In the genomic region with DNA sequence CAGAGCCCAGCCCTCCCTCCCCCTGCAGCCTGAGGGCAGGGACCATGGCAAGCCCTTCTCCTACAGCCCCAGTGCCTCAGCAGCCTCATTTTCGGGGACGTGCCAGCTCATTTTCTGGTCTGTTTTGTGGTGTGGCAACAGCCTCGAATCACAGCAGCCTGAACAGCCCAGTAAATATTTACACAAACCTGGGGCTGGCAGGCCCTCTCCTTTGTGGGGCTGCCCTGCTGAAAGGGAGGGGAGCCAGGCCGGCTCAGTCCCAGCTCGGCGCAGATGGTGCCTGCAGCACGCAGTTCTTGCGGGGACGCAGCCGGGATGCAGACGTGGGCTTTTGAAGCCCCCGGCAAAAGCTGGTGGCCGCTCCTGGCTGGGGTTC, we compare ENCODE assay signal across 16 cellular contexts.
A peak's percentile ranks its signal among the peaks of the same experiment; 100 is the strongest.
DNase-seq lines count a peak whose midpoint lies in the region; ATAC-seq and TF ChIP-seq lines count a peak whose summit lies in the region.
"Had no signal": no experiment of that assay in that cellular context is flagged by ENCODE, and none has a peak within 500 bp of the region (broad histone marks: within the 10 kb centered on the region; RNA-seq: fewer than 3 reads in every experiment).

No MANE protein-coding gene starts in this region.

- no peak overlapping the region for H3K4me3 ChIP-seq in Peyer's patch
- H3K4me3 ChIP-seq in liver (ENCODE audit: low read depth in 1 of 3, low read length in 3 of 3): no peak overlapping the region
- H3K4me3 ChIP-seq: BLaER1, psoas muscle, SK-N-MC, thoracic aorta had no signal

- intact Hi-C loops in natural killer cell (cut with micrococcal nuclease): no loop called here
- intact Hi-C loops in activated naive CD4-positive, alpha-beta T cell treated with anti-CD3 and anti-CD28 coated beads for 36 hours (cut with micrococcal nuclease): no loop called here

- H3K4me1 ChIP-seq in Peyer's patch: peaks cover 0 to 9% (median 0%) of the 10 kb centered on the region in 4 donors
- peaks cover 5 to 20% (median 12%) of the 10 kb centered on the region in 4 donors for H3K4me1 ChIP-seq in liver (ENCODE audit: control insufficient read depth in 4 of 4, insufficient read depth in 4 of 4, low read length in 3 of 4)
- H3K4me1 ChIP-seq: BLaER1 had no signal

- DNase-seq in natural killer cell (peak; percentile 11), Peyer's patch (peak in 2 of 3 donors; percentile 43 to 46)
- no peak for DNase-seq in natural killer cell treated with Interleukin-12 subunit alpha and Interleukin-12 subunit beta and Interleukin-15 and Interleukin-18, amount 100 ng/mL, for 72 hours (ENCODE audit: low spot score)
- DNase-seq in stimulated activated CD4-positive, alpha-beta T cell treated with anti-CD3 and anti-CD28 coated beads, Interleukin-4, amount 100 ng/mL, for 4 hours: no peak
- DNase-seq in activated naive CD4-positive, alpha-beta T cell treated with anti-CD3 and anti-CD28 coated beads for 36 hours: no peak
- DNase-seq in stimulated activated CD4-positive, alpha-beta T cell treated with anti-CD3 and anti-CD28 coated beads, Interleukin-4, amount 100 ng/mL, for 1 hour: no peak
- DNase-seq: activated CD4-positive, alpha-beta T cell treated with anti-CD3 and anti-CD28 coated beads, Interleukin-2, amount 50 U/mL, for 1 hour; mesendoderm; NCI-H2171; psoas muscle had no signal

- H3K9ac ChIP-seq in liver (ENCODE audit: low read depth in 1 of 2, low read length in 2 of 2): no peak overlapping the region
- H3K9ac ChIP-seq: BLaER1 had no signal

- peak; percentile 48 to 59 for TF ChIP-seq RAD21 in liver (IDR thresholded peaks at IDR 0.05)

- no peak for TF ChIP-seq CTCF in natural killer cell (IDR thresholded peaks at IDR 0.05)
- no peak for TF ChIP-seq CTCF in Peyer's patch (IDR thresholded peaks at IDR 0.05)
- no peak for TF ChIP-seq CTCF in liver (IDR thresholded peaks at IDR 0.05; ENCODE audit: low read depth, low read length, missing input control)

- H3K4me1 Mint-ChIP-seq in natural killer cell: peaks cover 10 to 27% of the 10 kb centered on the region in 2 donors
- H3K4me1 Mint-ChIP-seq in natural killer cell treated with Interleukin-12 subunit alpha and Interleukin-12 subunit beta and Interleukin-15 and Interleukin-18, amount 100 ng/mL, for 72 hours (ENCODE audit: low read depth in 2 of 2): peaks cover 4 to 13% of the 10 kb centered on the region in 2 donors
- H3K4me1 Mint-ChIP-seq in activated naive CD4-positive, alpha-beta T cell treated with anti-CD3 and anti-CD28 coated beads for 36 hours (ENCODE audit: low read depth): no peaks in the 10 kb centered on the region

- no peaks in the 10 kb centered on the region for H3K36me3 Mint-ChIP-seq in natural killer cell
- no peaks in the 10 kb centered on the region for H3K36me3 Mint-ChIP-seq in natural killer cell treated with Interleukin-12 subunit alpha and Interleukin-12 subunit beta and Interleukin-15 and Interleukin-18, amount 100 ng/mL, for 72 hours
- H3K36me3 Mint-ChIP-seq in activated naive CD4-positive, alpha-beta T cell treated with anti-CD3 and anti-CD28 coated beads for 36 hours (ENCODE audit: low read depth): no peaks in the 10 kb centered on the region

- H3K27ac ChIP-seq in Peyer's patch: no peak overlapping the region
- peak overlapping the region in 1 of 2 donors; percentile 21 for H3K27ac ChIP-seq in liver (ENCODE audit: low read depth in 1 of 2, low read length in 2 of 2)
- H3K27ac ChIP-seq: BLaER1, psoas muscle, SK-N-MC, thoracic aorta had no signal

- H3K27me3 Mint-ChIP-seq in natural killer cell (ENCODE audit: low read depth in 2 of 2): peaks cover 0 to 12% of the 10 kb centered on the region in 2 donors
- peaks cover 11 to 12% of the 10 kb centered on the region in 2 donors for H3K27me3 Mint-ChIP-seq in natural killer cell treated with Interleukin-12 subunit alpha and Interleukin-12 subunit beta and Interleukin-15 and Interleukin-18, amount 100 ng/mL, for 72 hours
- H3K27me3 Mint-ChIP-seq in activated naive CD4-positive, alpha-beta T cell treated with anti-CD3 and anti-CD28 coated beads for 36 hours (ENCODE audit: low read depth): no peaks in the 10 kb centered on the region

- H3K27me3 ChIP-seq in Peyer's patch (no peaks in the 10 kb centered on the region), liver (ENCODE audit: control insufficient read depth in 4 of 4, insufficient read depth in 4 of 4, low read length in 3 of 4) (no peaks in the 10 kb centered on the region)
- H3K27me3 ChIP-seq: BLaER1 had no signal

- WGBS in liver: 41% methylated on average over 13 of the region's 13 CpGs

- peaks cover 0 to 5% (median 2%) of the 10 kb centered on the region in 4 donors for H3K9me3 ChIP-seq in Peyer's patch
- peaks cover 0 to 8% (median 0%) of the 10 kb centered on the region in 4 donors for H3K9me3 ChIP-seq in liver (ENCODE audit: control insufficient read depth in 4 of 4, low read length in 3 of 4)
- H3K9me3 ChIP-seq: psoas muscle, thoracic aorta had no signal

- CTCF ChIA-PET in activated naive CD4-positive, alpha-beta T cell treated with anti-CD3 and anti-CD28 coated beads for 36 hours (lab: Charles Lee): no interaction called here

- no peak for TF ChIP-seq POLR2A in Peyer's patch (IDR thresholded peaks at IDR 0.05)

- no peak overlapping the region for H3K4me3 Mint-ChIP-seq in natural killer cell
- no peak overlapping the region for H3K4me3 Mint-ChIP-seq in natural killer cell treated with Interleukin-12 subunit alpha and Interleukin-12 subunit beta and Interleukin-15 and Interleukin-18, amount 100 ng/mL, for 72 hours
- H3K4me3 Mint-ChIP-seq in activated naive CD4-positive, alpha-beta T cell treated with anti-CD3 and anti-CD28 coated beads for 36 hours: no peak overlapping the region

- no peaks in the 10 kb centered on the region for H3K36me3 ChIP-seq in Peyer's patch
- no peaks in the 10 kb centered on the region for H3K36me3 ChIP-seq in liver (ENCODE audit: control insufficient read depth in 4 of 4, insufficient read depth in 3 of 4, low read depth in 1 of 4, low read length in 3 of 4)
- H3K36me3 ChIP-seq: BLaER1, thoracic aorta had no signal

- peaks cover 0 to 3% of the 10 kb centered on the region in 2 donors for H3K9me3 Mint-ChIP-seq in natural killer cell
- no peaks in the 10 kb centered on the region for H3K9me3 Mint-ChIP-seq in natural killer cell treated with Interleukin-12 subunit alpha and Interleukin-12 subunit beta and Interleukin-15 and Interleukin-18, amount 100 ng/mL, for 72 hours
- peaks cover 7% of the 10 kb centered on the region for H3K9me3 Mint-ChIP-seq in activated naive CD4-positive, alpha-beta T cell treated with anti-CD3 and anti-CD28 coated beads for 36 hours

- ATAC-seq in natural killer cell: no peak
- ATAC-seq in natural killer cell treated with Interleukin-12 subunit alpha and Interleukin-12 subunit beta and Interleukin-15 and Interleukin-18, amount 100 ng/mL, for 72 hours: no peak
- no peak for ATAC-seq in HG02970 (IDR thresholded peaks at IDR 0.05; ENCODE audit: low FRiP score, unreplicated experiment)
- ATAC-seq: activated naive CD4-positive, alpha-beta T cell treated with anti-CD3 and anti-CD28 coated beads, Interleukin-2, amount 50 U/mL, for 72 hours; psoas muscle had no signal

- no peak overlapping the region for H3K27ac Mint-ChIP-seq in natural killer cell
- H3K27ac Mint-ChIP-seq in natural killer cell treated with Interleukin-12 subunit alpha and Interleukin-12 subunit beta and Interleukin-15 and Interleukin-18, amount 100 ng/mL, for 72 hours: no peak overlapping the region
- H3K27ac Mint-ChIP-seq in activated naive CD4-positive, alpha-beta T cell treated with anti-CD3 and anti-CD28 coated beads for 36 hours: no peak overlapping the region

TF ChIP-seq in liver, 16 proteins besides CTCF, POLR2A, EP300 and RAD21 (continues in another document):
- peak; percentile 92 for TF ChIP-seq FOXA2 (IDR thresholded peaks at IDR 0.05)
- TF ChIP-seq EGR1 (IDR thresholded peaks at IDR 0.05; ENCODE audit: low read depth in 2 of 2): no peak
- TF ChIP-seq, protein P1, sequence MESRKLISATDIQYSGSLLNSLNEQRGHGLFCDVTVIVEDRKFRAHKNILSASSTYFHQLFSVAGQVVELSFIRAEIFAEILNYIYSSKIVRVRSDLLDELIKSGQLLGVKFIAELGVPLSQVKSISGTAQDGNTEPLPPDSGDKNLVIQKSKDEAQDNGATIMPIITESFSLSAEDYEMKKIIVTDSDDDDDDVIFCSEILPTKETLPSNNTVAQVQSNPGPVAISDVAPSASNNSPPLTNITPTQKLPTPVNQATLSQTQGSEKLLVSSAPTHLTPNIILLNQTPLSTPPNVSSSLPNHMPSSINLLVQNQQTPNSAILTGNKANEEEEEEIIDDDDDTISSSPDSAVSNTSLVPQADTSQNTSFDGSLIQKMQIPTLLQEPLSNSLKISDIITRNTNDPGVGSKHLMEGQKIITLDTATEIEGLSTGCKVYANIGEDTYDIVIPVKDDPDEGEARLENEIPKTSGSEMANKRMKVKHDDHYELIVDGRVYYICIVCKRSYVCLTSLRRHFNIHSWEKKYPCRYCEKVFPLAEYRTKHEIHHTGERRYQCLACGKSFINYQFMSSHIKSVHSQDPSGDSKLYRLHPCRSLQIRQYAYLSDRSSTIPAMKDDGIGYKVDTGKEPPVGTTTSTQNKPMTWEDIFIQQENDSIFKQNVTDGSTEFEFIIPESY (IDR thresholded peaks at IDR 0.05): no peak
- peak; percentile 18 for TF ChIP-seq SP1 (IDR thresholded peaks at IDR 0.05)
- peak in 1 of 2 donors; percentile 74 for TF ChIP-seq RXRA (IDR thresholded peaks at IDR 0.05)
- TF ChIP-seq JUND (IDR thresholded peaks at IDR 0.05): no peak
- no peak for TF ChIP-seq HNF4G (IDR thresholded peaks at IDR 0.05)
- TF ChIP-seq HNF4A (conservative IDR thresholded peaks at IDR 0.05): peak in 1 of 2 donors; percentile 44
- no peak for TF ChIP-seq ATF3 (IDR thresholded peaks at IDR 0.05)
- peak; percentile 90 for TF ChIP-seq FOXA1 (IDR thresholded peaks at IDR 0.05)
- TF ChIP-seq, protein P2, sequence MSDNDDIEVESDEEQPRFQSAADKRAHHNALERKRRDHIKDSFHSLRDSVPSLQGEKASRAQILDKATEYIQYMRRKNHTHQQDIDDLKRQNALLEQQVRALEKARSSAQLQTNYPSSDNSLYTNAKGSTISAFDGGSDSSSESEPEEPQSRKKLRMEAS (IDR thresholded peaks at IDR 0.05): no peak
- no peak for TF ChIP-seq TAF1 (conservative IDR thresholded peaks at IDR 0.05)
- TF ChIP-seq NR2F2 (IDR thresholded peaks at IDR 0.05): no peak
- peak; percentile 38 for TF ChIP-seq YY1 (IDR thresholded peaks at IDR 0.05)

Comparison
In these comparisons a context has a peak if more than half of its experiments do, and no peak if none do; other contexts are left out.
1. DNase-seq: peak in natural killer cell (single experiment) and Peyer's patch (2 of 3); none in natural killer cell treated with Interleukin-12 subunit alpha and Interleukin-12 subunit beta and Interleukin-15 and Interleukin-18, amount 100 ng/mL, for 72 hours (single experiment), stimulated activated CD4-positive, alpha-beta T cell treated with anti-CD3 and anti-CD28 coated beads, Interleukin-4, amount 100 ng/mL, for 4 hours (0 of 2), activated naive CD4-positive, alpha-beta T cell treated with anti-CD3 and anti-CD28 coated beads for 36 hours (single experiment) and stimulated activated CD4-positive, alpha-beta T cell treated with anti-CD3 and anti-CD28 coated beads, Interleukin-4, amount 100 ng/mL, for 1 hour (single experiment).